19 cellular contexts compared by ENCODE assay signal in the genomic region with DNA sequence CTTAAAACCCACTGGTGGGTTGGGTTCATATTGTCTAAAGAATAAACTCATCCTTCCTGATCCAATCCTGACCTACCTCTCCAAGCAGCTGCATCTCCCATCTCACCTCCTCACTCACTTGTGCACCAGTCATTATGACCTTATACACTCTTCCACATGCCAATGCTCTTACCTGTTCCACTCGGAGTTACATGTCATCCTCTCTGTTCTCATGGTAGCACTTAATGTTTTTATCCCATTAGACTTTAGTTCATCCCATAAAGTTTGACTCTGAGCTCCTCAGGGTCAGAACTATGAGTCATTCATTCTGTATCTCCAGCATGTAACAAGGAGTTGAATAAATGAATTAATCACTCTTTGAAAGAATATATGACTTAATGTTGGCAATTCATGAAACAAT.
DNase-seq lines count a peak whose midpoint lies in the region; ATAC-seq and TF ChIP-seq lines count a peak whose summit lies in the region.
"Had no signal": no experiment of that assay in that cellular context is flagged by ENCODE, and none has a peak within 500 bp of the region (broad histone marks: within the 10 kb centered on the region; RNA-seq: fewer than 3 reads in every experiment).

No MANE protein-coding gene starts in this region.

- in situ Hi-C loops in brain microvascular endothelial cell (cut with HindIII; ENCODE audit: low pct_ligation_motif_present, low sequenced_read_pairs): no loop called here

- intact Hi-C loops in lower leg skin (cut with DNase I; ENCODE audit: low total_unique reads): no loop called here

- H3K36me3 ChIP-seq in CD4-positive, CD25-positive, alpha-beta regulatory T cell (ENCODE audit: control insufficient read depth, insufficient read depth, low read length): peaks cover 17% of the 10 kb centered on the region
- H3K36me3 ChIP-seq in brain microvascular endothelial cell (replicated peaks): no peaks in the 10 kb centered on the region
- H3K36me3 ChIP-seq: neutrophil, sigmoid colon, upper lobe of right lung had no signal

- no peaks in the 10 kb centered on the region for H3K9me3 ChIP-seq in CD4-positive, CD25-positive, alpha-beta regulatory T cell (ENCODE audit: control insufficient read depth in 2 of 2, low read length in 2 of 2)
- H3K9me3 ChIP-seq: neutrophil, sigmoid colon, upper lobe of right lung had no signal

- peak overlapping the region; percentile 7 to 60 (median 53) for H3K27ac Mint-ChIP-seq in CD4-positive, CD25-positive, alpha-beta regulatory T cell
- H3K27ac Mint-ChIP-seq: activated CD8-positive, alpha-beta T cell treated with anti-CD3 and anti-CD28 coated beads, Interleukin-2, amount 10 ng/mL, durations not matched to agents 7 days and 5 days; activated T-helper 17 cell treated with anti-CD3 and anti-CD28 coated beads, Interleukin-2, amount 50 U/mL, for 72 hours had no signal

- H3K4me3 ChIP-seq in CD4-positive, CD25-positive, alpha-beta regulatory T cell (ENCODE audit: low read depth, low read length): no peak overlapping the region
- no peak overlapping the region for H3K4me3 ChIP-seq in brain microvascular endothelial cell (ENCODE audit: low read depth, low read length)
- no peak overlapping the region for H3K4me3 ChIP-seq in lower leg skin (ENCODE audit: low read depth, poor library complexity, severe bottlenecking)
- H3K4me3 ChIP-seq: dorsolateral prefrontal cortex, sigmoid colon, upper lobe of right lung had no signal

- no peak overlapping the region for H3K27ac ChIP-seq in CD4-positive, CD25-positive, alpha-beta regulatory T cell (ENCODE audit: insufficient read depth, low read length, poor library complexity, severe bottlenecking)
- no peak overlapping the region for H3K27ac ChIP-seq in brain microvascular endothelial cell
- H3K27ac ChIP-seq: dorsolateral prefrontal cortex, neutrophil, sigmoid colon, upper lobe of right lung had no signal

- H3K9me3 Mint-ChIP-seq in CD4-positive, CD25-positive, alpha-beta regulatory T cell: peaks cover 0 to 1% (median 0%) of the 10 kb centered on the region in 7 donors
- H3K9me3 Mint-ChIP-seq: activated T-helper 17 cell treated with anti-CD3 and anti-CD28 coated beads, Interleukin-2, amount 50 U/mL, for 72 hours had no signal

- peaks cover 5 to 29% (median 11%) of the 10 kb centered on the region in 4 donors for H3K4me1 Mint-ChIP-seq in CD4-positive, CD25-positive, alpha-beta regulatory T cell

- no peak for TF ChIP-seq POLR2A in lower leg skin (IDR thresholded peaks at IDR 0.05)

- H3K4me1 ChIP-seq in CD4-positive, CD25-positive, alpha-beta regulatory T cell (ENCODE audit: control insufficient read depth, insufficient read depth, low read length, poor library complexity, severe bottlenecking): no peaks in the 10 kb centered on the region
- H3K4me1 ChIP-seq: sigmoid colon, upper lobe of right lung had no signal

- H3K4me3 Mint-ChIP-seq in CD4-positive, CD25-positive, alpha-beta regulatory T cell: no peak overlapping the region
- H3K4me3 Mint-ChIP-seq: activated CD8-positive, alpha-beta T cell treated with anti-CD3 and anti-CD28 coated beads, Interleukin-2, amount 10 ng/mL, durations not matched to agents 7 days and 5 days; activated T-helper 17 cell treated with anti-CD3 and anti-CD28 coated beads, Interleukin-2, amount 50 U/mL, for 72 hours had no signal

- ATAC-seq in CD4-positive, CD25-positive, alpha-beta regulatory T cell (ENCODE audit: low read depth in 2 of 2): no peak
- no peak for ATAC-seq in GM21367 (IDR thresholded peaks at IDR 0.05; ENCODE audit: unreplicated experiment)
- ATAC-seq: activated CD8-positive, alpha-beta T cell treated with anti-CD3 and anti-CD28 coated beads, Interleukin-2, amount 10 ng/mL, durations not matched to agents 7 days and 5 days; activated T-helper 17 cell treated with anti-CD3 and anti-CD28 coated beads, Interleukin-2, amount 50 U/mL, for 72 hours; upper lobe of right lung had no signal

- WGBS in lower leg skin, 2 donors: 53% methylated on average over 1 of the region's 1 CpG

- H3K27me3 ChIP-seq in CD4-positive, CD25-positive, alpha-beta regulatory T cell (ENCODE audit: control insufficient read depth, insufficient read depth, low read length): no peaks in the 10 kb centered on the region
- no peaks in the 10 kb centered on the region for H3K27me3 ChIP-seq in brain microvascular endothelial cell (replicated peaks)
- H3K27me3 ChIP-seq: dorsolateral prefrontal cortex, neutrophil, sigmoid colon, upper lobe of right lung had no signal

- DNase-seq in CD4-positive, CD25-positive, alpha-beta regulatory T cell: no peak
- DNase-seq in LHCN-M2 (ENCODE audit: low read depth): peak; percentile 54
- peak; percentile 52 for DNase-seq in brain microvascular endothelial cell
- DNase-seq in iris pigment epithelial cell (ENCODE audit: low read depth): peak; percentile 67
- DNase-seq in lower leg skin (ENCODE audit: low spot score in 2 of 2): no peak
- no peak for DNase-seq in superior temporal gyrus (ENCODE audit: extremely low spot score)
- DNase-seq in A172 (ENCODE audit: low spot score): no peak
- DNase-seq: activated CD8-positive, alpha-beta T cell treated with anti-CD3 and anti-CD28 coated beads, Interleukin-2, amount 10 ng/mL, durations not matched to agents 7 days and 5 days; DMS 273 treated with DMSO at 0.1 percent for 48 hours; dorsolateral prefrontal cortex; foreskin melanocyte; NCI-H1105 treated with DMSO at 0.1 percent for 48 hours; NCI-H345; sigmoid colon; stimulated activated CD4-positive, alpha-beta T cell treated with anti-CD3 and anti-CD28 coated beads, Interleukin-4, amount 100 ng/mL, for 4 hours; upper lobe of right lung had no signal

- TF ChIP-seq CTCF in brain microvascular endothelial cell (IDR thresholded peaks at IDR 0.05; ENCODE audit: low read depth, low read length, missing control alignments) (no peak), lower leg skin (IDR thresholded peaks at IDR 0.05) (no peak)

- H3K27me3 Mint-ChIP-seq in CD4-positive, CD25-positive, alpha-beta regulatory T cell: no peaks in the 10 kb centered on the region
- H3K27me3 Mint-ChIP-seq: activated T-helper 17 cell treated with anti-CD3 and anti-CD28 coated beads, Interleukin-2, amount 50 U/mL, for 72 hours had no signal

- H3K36me3 Mint-ChIP-seq in CD4-positive, CD25-positive, alpha-beta regulatory T cell: peaks cover 29% of the 10 kb centered on the region

Comparison
In these comparisons a context has a peak if more than half of its experiments do, and no peak if none do; other contexts are left out.
1. DNase-seq: peak in LHCN-M2 (single experiment), brain microvascular endothelial cell (single experiment) and iris pigment epithelial cell (single experiment); none in CD4-positive, CD25-positive, alpha-beta regulatory T cell (0 of 3), lower leg skin (0 of 2), superior temporal gyrus (single experiment) and A172 (single experiment).